ENCODE assay signal across 24 cellular contexts in the genomic region with DNA sequence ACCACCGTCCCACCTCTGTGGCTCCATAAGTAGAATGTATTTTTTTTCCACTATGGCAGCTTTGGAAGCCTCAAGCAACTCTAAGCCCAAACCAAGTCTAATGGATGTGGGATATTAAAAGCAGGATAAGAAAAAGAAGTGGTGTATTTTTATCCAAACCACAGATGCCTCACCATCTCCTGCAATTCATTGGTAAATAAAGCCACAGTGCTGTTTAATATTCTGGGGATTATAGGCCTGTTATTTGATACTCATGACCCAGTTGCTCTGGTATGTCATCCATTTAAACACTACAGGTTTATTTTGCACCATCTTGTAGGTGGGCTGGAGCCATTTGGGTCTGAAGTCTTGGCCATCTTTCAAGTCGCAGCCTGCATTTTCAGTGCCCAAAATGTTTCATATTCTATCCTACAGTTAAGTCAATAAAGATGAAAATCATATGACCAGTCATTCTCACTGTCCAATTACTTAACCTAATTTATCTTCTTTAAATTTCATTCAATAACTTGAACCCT.
"Had no signal": no experiment of that assay in that cellular context is flagged by ENCODE, and none has a peak within 500 bp of the region (broad histone marks: within the 10 kb centered on the region; RNA-seq: fewer than 3 reads in every experiment).

No MANE protein-coding gene starts in this region.

- H3K4me3 Mint-ChIP-seq: activated naive CD8-positive, alpha-beta T cell; activated T-cell treated with anti-CD3 and anti-CD28 coated beads, Interleukin-2, amount 50 U/mL, for 24 hours; activated T-helper 17 cell treated with anti-CD3 and anti-CD28 coated beads, Interleukin-2, amount 50 U/mL, for 72 hours; natural killer cell; WTC11 had no signal

- H3K4me3 ChIP-seq: adrenal gland, ascending aorta, coronary artery, esophagus muscularis mucosa, hepatocyte, left lung, sigmoid colon, spleen, thyroid gland, upper lobe of right lung had no signal

- H3K79me2 ChIP-seq: hepatocyte had no signal

- H3K36me3 ChIP-seq: adrenal gland, ascending aorta, esophagus muscularis mucosa, left lung, sigmoid colon, spleen, thyroid gland, upper lobe of right lung had no signal

- H3K27ac Mint-ChIP-seq: activated naive CD8-positive, alpha-beta T cell; activated T-cell treated with anti-CD3 and anti-CD28 coated beads, Interleukin-2, amount 50 U/mL, for 24 hours; activated T-helper 17 cell treated with anti-CD3 and anti-CD28 coated beads, Interleukin-2, amount 50 U/mL, for 72 hours; natural killer cell; WTC11 had no signal

- H3K27me3 Mint-ChIP-seq: activated naive CD8-positive, alpha-beta T cell; activated T-cell treated with anti-CD3 and anti-CD28 coated beads, Interleukin-2, amount 50 U/mL, for 24 hours; activated T-helper 17 cell treated with anti-CD3 and anti-CD28 coated beads, Interleukin-2, amount 50 U/mL, for 72 hours had no signal

- H3K36me3 Mint-ChIP-seq: activated naive CD8-positive, alpha-beta T cell; natural killer cell; WTC11 had no signal

- H3K4me2 ChIP-seq: hepatocyte had no signal

- H3K9me3 ChIP-seq: adrenal gland, ascending aorta, esophagus muscularis mucosa, sigmoid colon, thyroid gland, upper lobe of right lung had no signal

- H3K4me1 Mint-ChIP-seq: activated T-helper 17 cell treated with anti-CD3 and anti-CD28 coated beads, Interleukin-2, amount 50 U/mL, for 72 hours; natural killer cell had no signal

- ATAC-seq: activated T-helper 17 cell treated with anti-CD3 and anti-CD28 coated beads, Interleukin-2, amount 50 U/mL, for 72 hours; left lung; natural killer cell; stimulated activated naive CD8-positive, alpha-beta T cell treated with anti-CD3 and anti-CD28 coated beads, Interleukin-15, Interleukin-2, amounts not matched to agents 100 U/mL and 50 U/mL, for 24 hours; upper lobe of right lung; WTC11 had no signal

- H3K4me1 ChIP-seq: adrenal gland, ascending aorta, esophagus muscularis mucosa, left lung, sigmoid colon, spleen, thyroid gland, upper lobe of right lung had no signal

- H3K27me3 ChIP-seq: adrenal gland, ascending aorta, esophagus muscularis mucosa, hepatocyte, left lung, sigmoid colon, spleen, thyroid gland, upper lobe of right lung had no signal

- DNase-seq: activated CD8-positive, alpha-beta memory T cell treated with anti-CD3 and anti-CD28 coated beads for 24 hours; activated CD8-positive, alpha-beta memory T cell treated with anti-CD3 and anti-CD28 coated beads, Interleukin-2, amount 50 U/mL, for 4 hours; activated T-cell treated with anti-CD3 and anti-CD28 coated beads, Interleukin-2, amount 50 U/mL, for 24 hours; adrenal gland; cerebellar nuclear complex; glutamatergic neuron; kidney glomerular epithelial cell; left lung; natural killer cell; retina; sigmoid colon; spleen; stimulated activated CD4-positive, alpha-beta T cell treated with anti-CD3 and anti-CD28 coated beads, Interleukin-4, amount 100 ng/mL, for 1 hour; stimulated activated naive CD8-positive, alpha-beta T cell treated with anti-CD3 and anti-CD28 coated beads, Interleukin-15, Interleukin-2, amounts not matched to agents 100 U/mL and 50 U/mL, for 24 hours; substantia nigra; thyroid gland; upper lobe of right lung had no signal

- H2AFZ ChIP-seq: hepatocyte had no signal

- H3K27ac ChIP-seq: adrenal gland, ascending aorta, coronary artery, esophagus muscularis mucosa, hepatocyte, left lung, sigmoid colon, spleen, thyroid gland, upper lobe of right lung had no signal
